In the genomic region with DNA sequence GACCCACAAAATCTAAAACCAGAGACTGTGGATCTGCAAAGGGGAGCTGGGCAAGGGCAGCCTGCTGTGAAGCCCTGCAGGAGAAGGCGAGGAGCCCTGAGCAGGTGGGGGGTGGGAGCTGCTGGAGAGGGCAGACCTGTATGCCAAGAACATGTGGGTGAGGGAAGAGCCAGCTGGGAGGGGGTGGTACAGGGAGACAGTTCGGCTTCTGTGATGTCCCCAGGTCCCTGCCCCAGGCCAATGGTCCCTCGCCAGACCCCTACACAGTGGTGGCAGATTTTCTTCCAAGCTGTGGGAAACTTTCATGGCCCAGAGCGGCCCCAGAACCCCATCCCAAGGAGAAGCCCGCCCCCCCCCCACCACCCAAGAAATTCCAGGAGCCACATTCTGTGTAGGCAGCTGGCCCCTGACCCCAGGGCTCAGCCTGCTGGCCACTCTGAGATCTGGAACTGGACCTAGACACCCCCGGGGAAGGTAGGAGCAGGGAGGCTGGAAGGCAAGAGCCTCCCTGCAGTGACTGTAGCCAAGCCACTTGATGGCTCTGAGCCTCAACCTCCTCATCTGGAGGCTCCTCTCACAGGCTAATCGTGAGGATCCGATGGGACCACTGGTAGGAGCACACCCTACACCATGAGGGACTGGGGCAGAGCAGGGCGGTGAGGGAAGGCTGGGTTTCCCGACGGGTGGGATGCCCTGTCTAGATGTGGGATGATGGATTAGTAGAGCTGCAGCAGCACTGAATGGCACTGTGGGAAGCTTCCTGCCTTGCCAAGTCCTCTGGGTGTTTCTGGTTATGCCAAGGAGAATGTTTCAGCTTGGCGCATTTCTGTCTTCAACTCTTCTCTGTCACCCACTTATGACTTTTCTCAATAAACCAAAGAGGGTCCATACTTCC, we compare ENCODE assay signal across 1 cellular context.
TF ChIP-seq lines count a peak whose summit lies in the region.

No MANE protein-coding gene starts in this region.

TF ChIP-seq in GM12891, 5 proteins besides CTCF, POLR2A, EP300 and RAD21:
- TF ChIP-seq SPI1 (IDR thresholded peaks at IDR 0.05; ENCODE audit: low read depth, low read length) (no peak), PAX5 (IDR thresholded peaks at IDR 0.05; ENCODE audit: insufficient read depth, low read length, severe bottlenecking) (no peak), POU2F2 (IDR thresholded peaks at IDR 0.05; ENCODE audit: low read depth, low read length) (no peak), TAF1 (IDR thresholded peaks at IDR 0.05; ENCODE audit: low read depth, low read length) (no peak), POLR2AphosphoS5 (IDR thresholded peaks at IDR 0.05; ENCODE audit: low read depth, low read length) (no peak)
